ENCODE assay signal across 25 cellular contexts in genomic region chr6:47057830-47058540, GRCh38. TPM values are rescaled to one million over a fixed set of nuclear protein-coding genes. Genes with fewer than 3 reads are reported as not detected.
DNase-seq lines count a peak whose midpoint lies in the region; ATAC-seq, FAIRE-seq and TF ChIP-seq lines count a peak whose summit lies in the region.
"Had no signal": no experiment of that assay in that cellular context is flagged by ENCODE, and none has a peak within 500 bp of the region (broad histone marks: within the 10 kb centered on the region; RNA-seq: fewer than 3 reads in every experiment).

No MANE protein-coding gene starts in this region.

- H3K9ac ChIP-seq in HepG2 (ENCODE audit: insufficient read depth, low read depth, low read length) (no peak overlapping the region), astrocyte (ENCODE audit: low read length) (no peak overlapping the region)
- H3K9ac ChIP-seq: BLaER1 treated with 17β-estradiol and CSF1 and Interleukin-3, amounts not matched to agents 10 nM and 100 nM had no signal

- TF ChIP-seq EP300 in HepG2 (IDR thresholded peaks at IDR 0.05; ENCODE audit: low read depth in 2 of 2, low read length in 2 of 2), result no peak
- no peak for TF ChIP-seq EP300 in HepG2 (CRISPR knock-in tag; IDR thresholded peaks at IDR 0.05; ENCODE audit: borderline replicate concordance)

- H3K9me3 Mint-ChIP-seq in astrocyte (ENCODE audit: unreplicated experiment), result peaks cover 6% of the 10 kb centered on the region
- H3K9me3 Mint-ChIP-seq: T-helper 2 cell treated with Interferon-gamma antibody and Interleukin-4, amounts not matched to agents 5 μg/mL and 100 μg/mL, for 36 hours had no signal

- FAIRE-seq in HepG2 (lab: Jason Lieb, UNC) (no peak), astrocyte (lab: Jason Lieb, UNC) (no peak)

- no peak for TF ChIP-seq CTCF in HepG2 (CRISPR knock-in tag; IDR thresholded peaks at IDR 0.05)
- TF ChIP-seq CTCF in right lobe of liver (IDR thresholded peaks at IDR 0.05), result no peak
- no peak for TF ChIP-seq CTCF in astrocyte (IDR thresholded peaks at IDR 0.05; ENCODE audit: insufficient read depth, low read depth, low read length)

- H3K9me3 ChIP-seq in HepG2 (ENCODE audit: low read length), result no peaks in the 10 kb centered on the region
- H3K9me3 ChIP-seq in right lobe of liver, result no peaks in the 10 kb centered on the region
- no peaks in the 10 kb centered on the region for H3K9me3 ChIP-seq in astrocyte (ENCODE audit: insufficient read depth, low read depth, low read length)
- H3K9me3 ChIP-seq: SJSA1, testis had no signal

- ATAC-seq in HepG2 (no peak), right lobe of liver (no peak)

- H2AFZ ChIP-seq in HepG2 (ENCODE audit: low read length), result no peak overlapping the region
- H2AFZ ChIP-seq in astrocyte (ENCODE audit: low read depth, low read length), result no peak overlapping the region

- WGBS in HepG2 (ENCODE audit: low lambda C conversion rate), result 80% methylated on average over 1 of the region's 1 CpG
- WGBS in right lobe of liver (ENCODE audit: insufficient coverage, low coverage, low lambda C conversion rate, missing lambda C conversion rate), result 43% methylated on average over 1 of the region's 1 CpG

- H3K4me2 ChIP-seq in HepG2 (ENCODE audit: low read depth, low read length), result no peak overlapping the region
- H3K4me2 ChIP-seq in astrocyte (ENCODE audit: low read length), result no peak overlapping the region
- H3K4me2 ChIP-seq: BLaER1 treated with 17β-estradiol and CSF1 and Interleukin-3, amounts not matched to agents 10 nM and 100 nM had no signal

- no peak overlapping the region for H3K4me3 Mint-ChIP-seq in astrocyte (ENCODE audit: unreplicated experiment)
- H3K4me3 Mint-ChIP-seq: nephron progenitor cell; T-helper 2 cell treated with Interferon-gamma antibody and Interleukin-4, amounts not matched to agents 5 μg/mL and 100 μg/mL, for 36 hours had no signal

- H3K27ac ChIP-seq in HepG2 (ENCODE audit: extremely low read length, insufficient read depth, low read length), result no peak overlapping the region
- H3K27ac ChIP-seq in right lobe of liver, result no peak overlapping the region
- H3K27ac ChIP-seq in astrocyte (ENCODE audit: low read depth, low read length), result peak overlapping the region; percentile 28
- H3K27ac ChIP-seq: BLaER1 treated with 17β-estradiol and CSF1 and Interleukin-3, amounts not matched to agents 10 nM and 100 nM; SJSA1; testis had no signal

- no peak for TF ChIP-seq RAD21 in HepG2 (CRISPR knock-in tag; IDR thresholded peaks at IDR 0.05)

- no peaks in the 10 kb centered on the region for H3K27me3 Mint-ChIP-seq in astrocyte (ENCODE audit: low read depth, unreplicated experiment)

- intact Hi-C loops in HepG2 (cut with micrococcal nuclease; ENCODE audit: unreplicated experiment) (no loop called here), right lobe of liver (cut with DNase I) (no loop called here)

- POLR2A ChIA-PET in HepG2 (lab: Yijun Ruan, JAX), result interaction anchor here (1.3 kb wide), 1 partner anchor 15 kb away, joined by 3 read pairs; no protein-coding TSS in a partner anchor

- in situ Hi-C loops in HepG2 (cut with HindIII; ENCODE audit: extremely low pct_ligation_motif_present, low pct_unique_long_range_greater_than_20kb), result no loop called here

- CTCF ChIA-PET in HepG2 (lab: Yijun Ruan, JAX; ENCODE audit: low intra/inter-chr PET ratio, low total read pairs), result no interaction called here

- peaks cover 18% of the 10 kb centered on the region for H3K4me1 Mint-ChIP-seq in astrocyte (ENCODE audit: low read depth, unreplicated experiment)
- H3K4me1 Mint-ChIP-seq: nephron progenitor cell had no signal

- no TSS peak for BruUV-seq in HepG2 (replicated peaks; lab: Mats Ljungman, UMichigan)

- H3K27me3 ChIP-seq in HepG2 (ENCODE audit: control insufficient read depth in 1 of 2, insufficient read depth in 2 of 2, low read length in 2 of 2) (no peaks in the 10 kb centered on the region), right lobe of liver (no peaks in the 10 kb centered on the region), astrocyte (ENCODE audit: insufficient read depth, low read length) (no peaks in the 10 kb centered on the region)
- H3K27me3 ChIP-seq: BLaER1 treated with 17β-estradiol and CSF1 and Interleukin-3, amounts not matched to agents 10 nM and 100 nM; SJSA1; testis had no signal

- H3K4me3 ChIP-seq in HepG2 (replicated peaks in 1 of 3; ENCODE audit: insufficient read depth in 1 of 3, low read depth in 2 of 3, low read length in 3 of 3) (no peak overlapping the region), right lobe of liver (no peak overlapping the region), astrocyte (ENCODE audit: insufficient read depth, low read depth, low read length) (no peak overlapping the region)
- H3K4me3 ChIP-seq: BLaER1 treated with 17β-estradiol and CSF1 and Interleukin-3, amounts not matched to agents 10 nM and 100 nM; SJSA1; testis had no signal

- H3K27ac Mint-ChIP-seq in astrocyte (ENCODE audit: unreplicated experiment), result peak overlapping the region; percentile 21
- H3K27ac Mint-ChIP-seq: nephron progenitor cell; T-helper 2 cell treated with Interferon-gamma antibody and Interleukin-4, amounts not matched to agents 5 μg/mL and 100 μg/mL, for 36 hours had no signal

- peaks cover 3% of the 10 kb centered on the region for H3K36me3 Mint-ChIP-seq in astrocyte (ENCODE audit: low read depth, unreplicated experiment)

- H3K4me1 ChIP-seq in HepG2 (ENCODE audit: insufficient read depth, low read length) (peaks cover 38% of the 10 kb centered on the region), right lobe of liver (no peaks in the 10 kb centered on the region), astrocyte (ENCODE audit: insufficient read depth, low read length) (no peaks in the 10 kb centered on the region)
- H3K4me1 ChIP-seq: SJSA1, testis had no signal

- TF ChIP-seq POLR2A in HepG2 (IDR thresholded peaks at IDR 0.05; ENCODE audit: insufficient read depth in 1 of 2, low read depth in 2 of 2, low read length in 2 of 2), result no peak
- TF ChIP-seq POLR2A in right lobe of liver (IDR thresholded peaks at IDR 0.05), result no peak

- DNase-seq in HepG2 (ENCODE audit: low spot score) (peak; percentile 45), right lobe of liver (no peak), astrocyte (ENCODE audit: low read depth) (peak; percentile 92), glomerular visceral epithelial cell (ENCODE audit: extremely low spot score) (peak; percentile 60), NCI-H446 (lab: John Stamatoyannopoulos, UW) (no peak), GM19238 (ENCODE audit: insufficient read length, low spot score) (no peak), AML-193 (lab: John Stamatoyannopoulos, UW) (no peak), NCI-H1436 (lab: John Stamatoyannopoulos, UW) (no peak)
- DNase-seq: central memory CD4-positive, alpha-beta T cell; DMS153; effector memory CD4-positive, alpha-beta T cell; hypothalamus; left cardiac atrium; midbrain; MM.1S; NCI-H1694; nephron progenitor cell; stimulated activated CD4-positive, alpha-beta T cell treated with anti-CD3 and anti-CD28 coated beads, Interleukin-12 subunit alpha, Interleukin-12 subunit beta, amount 100 ng/mL, for 4 hours; testis had no signal

- H3K36me3 ChIP-seq in HepG2 (replicated peaks in 1 of 2; ENCODE audit: control insufficient read depth in 1 of 2, insufficient read depth in 2 of 2, low read length in 2 of 2), result no peaks in the 10 kb centered on the region
- H3K36me3 ChIP-seq in right lobe of liver, result no peaks in the 10 kb centered on the region
- no peaks in the 10 kb centered on the region for H3K36me3 ChIP-seq in astrocyte (ENCODE audit: insufficient read depth, low read length)
- H3K36me3 ChIP-seq: BLaER1 treated with 17β-estradiol and CSF1 and Interleukin-3, amounts not matched to agents 10 nM and 100 nM; SJSA1 had no signal

- no peaks in the 10 kb centered on the region for H4K20me1 ChIP-seq in HepG2 (ENCODE audit: insufficient read depth, low read length)
- no peaks in the 10 kb centered on the region for H4K20me1 ChIP-seq in astrocyte (ENCODE audit: insufficient read depth, low read length)
- H4K20me1 ChIP-seq: BLaER1 treated with 17β-estradiol and CSF1 and Interleukin-3, amounts not matched to agents 10 nM and 100 nM had no signal

- H3K79me2 ChIP-seq in HepG2 (ENCODE audit: insufficient read depth, low read length) (no peaks in the 10 kb centered on the region), astrocyte (ENCODE audit: insufficient read depth, low read length) (no peaks in the 10 kb centered on the region)

TF ChIP-seq in HepG2, 621 proteins besides CTCF, POLR2A, EP300 and RAD21 (continues in another document):
- TF ChIP-seq PRPF4 (IDR thresholded peaks at IDR 0.05; ENCODE audit: low read depth, low read length, poor library complexity, severe bottlenecking), result no peak
- TF ChIP-seq MXD3 (CRISPR knock-in tag; IDR thresholded peaks at IDR 0.05), result no peak
- no peak for TF ChIP-seq SETDB1 (CRISPR knock-in tag; IDR thresholded peaks at IDR 0.05; ENCODE audit: borderline replicate concordance)

RNA-seq across cellular contexts. Expression of gene ADGRF1, which starts 15.9 kb away (rescaled TPM):
- total RNA-seq in HepG2 (2016; rRNA removed; fragmentation: Illumina TruSeq; extraction: Trizol) (not detected in 2 replicates), right lobe of liver (not detected), astrocyte (0.05 and 0.25 TPM in 2 replicates)
- not detected in 2 replicates for total RNA-seq in HepG2 (2016; cell fraction: cytosol; rRNA removed; fragmentation: Illumina TruSeq; extraction: Trizol; ENCODE audit: low read depth)
- not detected in 2 replicates for total RNA-seq in HepG2 (2016; cell fraction: insoluble cytoplasmic fraction; rRNA removed; fragmentation: Illumina TruSeq; extraction: Trizol)
- total RNA-seq in HepG2 (2016; cell fraction: membrane; rRNA removed; fragmentation: Illumina TruSeq; extraction: Trizol), result not detected in 2 replicates
- total RNA-seq in HepG2 (2016; cell fraction: nucleus; rRNA removed; fragmentation: Illumina TruSeq; extraction: Trizol), result not detected in 2 replicates
- not detected in 2 replicates for polyA plus RNA-seq in HepG2 (2011; rRNA removed)
- 0.03 TPM in 1 of 2 replicates, not detected in the other for polyA plus RNA-seq in HepG2 (2011; cell fraction: cytosol; rRNA removed)
- not detected in 2 replicates for polyA plus RNA-seq in HepG2 (2011; cell fraction: nucleus; rRNA removed)
- not detected in 2 replicates for polyA plus RNA-seq in HepG2 (2012)
- not detected in 2 replicates for polyA plus RNA-seq in HepG2 (2016; cell fraction: cytosol; fragmentation: Illumina TruSeq; extraction: Trizol; ENCODE audit: low read depth)
- not detected in 2 replicates for polyA plus RNA-seq in HepG2 (2016; cell fraction: insoluble cytoplasmic fraction; fragmentation: Illumina TruSeq; extraction: Trizol; ENCODE audit: low read depth)
- polyA plus RNA-seq in HepG2 (2016; cell fraction: membrane; fragmentation: Illumina TruSeq; extraction: Trizol; ENCODE audit: low read depth), result not detected in 2 replicates
- not detected in 2 replicates for polyA plus RNA-seq in HepG2 (2016; cell fraction: nucleus; fragmentation: Illumina TruSeq; extraction: Trizol; ENCODE audit: insufficient read depth, low read depth)
- not detected in 2 replicates for polyA minus RNA-seq in HepG2 (2011; rRNA and poly(A)+ RNA removed; ENCODE audit: low replicate concordance)
- not detected in 2 replicates for polyA minus RNA-seq in HepG2 (2011; cell fraction: cytosol; rRNA and poly(A)+ RNA removed)
- not detected in 2 replicates for polyA minus RNA-seq in HepG2 (2011; cell fraction: nucleus; rRNA and poly(A)+ RNA removed)
- total RNA-seq: A172, left cardiac atrium, NCI-H460, pulmonary artery endothelial cell, SJSA1 had no signal

Comparison
In these comparisons a context has a peak if more than half of its experiments do, and no peak if none do; other contexts are left out.
1. DNase-seq: peak in HepG2 (single experiment), astrocyte (single experiment) and glomerular visceral epithelial cell (single experiment); none in right lobe of liver (0 of 3), NCI-H446 (0 of 2), GM19238 (single experiment), AML-193 (0 of 2) and NCI-H1436 (single experiment).